In the genomic region with DNA sequence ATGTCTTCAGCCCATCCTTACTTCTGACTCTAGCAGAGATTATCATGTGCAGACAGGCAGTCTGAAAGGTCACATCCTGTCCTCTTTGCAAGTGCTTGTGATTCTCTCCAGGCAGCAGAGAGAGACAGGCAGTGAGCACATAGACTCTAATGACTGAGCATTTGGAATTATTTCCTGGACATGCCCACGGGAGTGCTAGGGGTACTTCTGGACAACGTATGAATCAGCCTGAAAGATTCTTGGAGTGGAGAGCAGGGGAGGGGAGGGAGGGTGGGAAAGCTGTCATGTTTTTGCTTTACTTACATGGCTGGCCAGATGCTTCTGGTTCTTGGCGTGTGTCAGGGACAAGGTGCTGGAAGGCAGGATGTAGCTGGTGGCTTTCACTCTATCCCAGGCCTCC, we compare ENCODE assay signal across 13 cellular contexts.
DNase-seq lines count a peak whose midpoint lies in the region; ATAC-seq and TF ChIP-seq lines count a peak whose summit lies in the region.
"Had no signal": no experiment of that assay in that cellular context is flagged by ENCODE, and none has a peak within 500 bp of the region (broad histone marks: within the 10 kb centered on the region; RNA-seq: fewer than 3 reads in every experiment).

No MANE protein-coding gene starts in this region.

- peak; percentile 26 for DNase-seq in AG10803 (ENCODE audit: low read depth)
- DNase-seq in NCI-H2227 treated with DMSO at 0.1 percent for 48 hours (lab: John Stamatoyannopoulos, UW) = peak; percentile 66
- DNase-seq in epithelial cell of esophagus (ENCODE audit: low read depth) = peak; percentile 73
- no peak for DNase-seq in lower lobe of right lung
- DNase-seq in HEK293T (ENCODE audit: extremely low spot score) = no peak
- no peak for DNase-seq in NCI-H1694 treated with DMSO at 0.1 percent for 48 hours (lab: John Stamatoyannopoulos, UW)
- no peak for DNase-seq in activated naive CD4-positive, alpha-beta T cell treated with anti-CD3 and anti-CD28 coated beads, Interleukin-2, amount 50 U/mL, for 16 hours
- DNase-seq: activated T-cell treated with anti-CD3 and anti-CD28 coated beads, Interleukin-2, amount 50 U/mL, for 72 hours; colonic mucosa; MM.1S; pancreas had no signal

- TF ChIP-seq CTCF in AG10803 (conservative IDR thresholded peaks at IDR 0.05; ENCODE audit: low read length) (no peak), epithelial cell of esophagus (IDR thresholded peaks at IDR 0.05; ENCODE audit: insufficient read depth, low read depth, low read length, missing control alignments) (no peak), lower lobe of right lung (IDR thresholded peaks at IDR 0.05) (no peak)

- no peak overlapping the region for H3K27ac ChIP-seq in lower lobe of right lung
- H3K27ac ChIP-seq: C4-2B, colonic mucosa, pancreas had no signal

- H3K4me3 ChIP-seq in AG10803 (ENCODE audit: low read length) = no peak overlapping the region
- H3K4me3 ChIP-seq in epithelial cell of esophagus (ENCODE audit: low read length) = no peak overlapping the region
- H3K4me3 ChIP-seq in lower lobe of right lung = no peak overlapping the region
- H3K4me3 ChIP-seq: colonic mucosa, pancreas had no signal

- CTCF ChIA-PET in HEK293T (lab: Yijun Ruan, JAX) = no interaction called here

- no peaks in the 10 kb centered on the region for H3K4me1 ChIP-seq in lower lobe of right lung
- H3K4me1 ChIP-seq: colonic mucosa, pancreas had no signal

- POLR2A ChIA-PET in HEK293T (lab: Yijun Ruan, JAX) = no interaction called here

- intact Hi-C loops in lower lobe of right lung (cut with DNase I) = no loop called here

- no peaks in the 10 kb centered on the region for H3K9me3 ChIP-seq in lower lobe of right lung
- H3K9me3 ChIP-seq: colonic mucosa, pancreas had no signal

- no peaks in the 10 kb centered on the region for H3K36me3 ChIP-seq in lower lobe of right lung
- H3K36me3 ChIP-seq: colonic mucosa, pancreas had no signal

- ATAC-seq in lower lobe of right lung = peak; percentile 49 to 62
- no peak for ATAC-seq in GM19035 (IDR thresholded peaks at IDR 0.05; ENCODE audit: unreplicated experiment)
- ATAC-seq: activated T-cell treated with anti-CD3 and anti-CD28 coated beads, Interleukin-2, amount 50 U/mL, for 72 hours had no signal

- H3K27me3 ChIP-seq in lower lobe of right lung (ENCODE audit: low read depth) = no peaks in the 10 kb centered on the region
- H3K27me3 ChIP-seq: colonic mucosa, pancreas had no signal

TF ChIP-seq in HEK293T, 16 proteins besides CTCF, POLR2A, EP300 and RAD21:
- TF ChIP-seq, protein P1, sequence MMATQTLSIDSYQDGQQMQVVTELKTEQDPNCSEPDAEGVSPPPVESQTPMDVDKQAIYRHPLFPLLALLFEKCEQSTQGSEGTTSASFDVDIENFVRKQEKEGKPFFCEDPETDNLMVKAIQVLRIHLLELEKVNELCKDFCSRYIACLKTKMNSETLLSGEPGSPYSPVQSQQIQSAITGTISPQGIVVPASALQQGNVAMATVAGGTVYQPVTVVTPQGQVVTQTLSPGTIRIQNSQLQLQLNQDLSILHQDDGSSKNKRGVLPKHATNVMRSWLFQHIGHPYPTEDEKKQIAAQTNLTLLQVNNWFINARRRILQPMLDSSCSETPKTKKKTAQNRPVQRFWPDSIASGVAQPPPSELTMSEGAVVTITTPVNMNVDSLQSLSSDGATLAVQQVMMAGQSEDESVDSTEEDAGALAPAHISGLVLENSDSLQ (IDR thresholded peaks at IDR 0.05) = no peak
- TF ChIP-seq HDGF (IDR thresholded peaks at IDR 0.05; ENCODE audit: borderline replicate concordance) (no peak), L3MBTL2 (conservative IDR thresholded peaks at IDR 0.05) (no peak), TARDBP (IDR thresholded peaks at IDR 0.05) (no peak), FOXM1 (IDR thresholded peaks at IDR 0.05; ENCODE audit: borderline replicate concordance) (no peak), NFRKB (IDR thresholded peaks at IDR 0.05) (no peak), SP1 (IDR thresholded peaks at IDR 0.05) (no peak), ARNT (IDR thresholded peaks at IDR 0.05) (no peak), LEF1 (IDR thresholded peaks at IDR 0.05; ENCODE audit: borderline replicate concordance) (no peak), FOXK2 (IDR thresholded peaks at IDR 0.05) (no peak), BHLHE40 (IDR thresholded peaks at IDR 0.05; ENCODE audit: borderline replicate concordance) (no peak)
TF ChIP-seq in HEK293T: peak in this region for 0.

Comparison
In these comparisons a context has a peak if more than half of its experiments do, and no peak if none do; other contexts are left out.
1. DNase-seq: peak in AG10803 (single experiment), NCI-H2227 treated with DMSO at 0.1 percent for 48 hours (single experiment) and epithelial cell of esophagus (single experiment); none in lower lobe of right lung (single experiment), HEK293T (single experiment), NCI-H1694 treated with DMSO at 0.1 percent for 48 hours (single experiment) and activated naive CD4-positive, alpha-beta T cell treated with anti-CD3 and anti-CD28 coated beads, Interleukin-2, amount 50 U/mL, for 16 hours (single experiment).